Comparison of ENCODE assay signal across 18 cellular contexts in the genomic region with DNA sequence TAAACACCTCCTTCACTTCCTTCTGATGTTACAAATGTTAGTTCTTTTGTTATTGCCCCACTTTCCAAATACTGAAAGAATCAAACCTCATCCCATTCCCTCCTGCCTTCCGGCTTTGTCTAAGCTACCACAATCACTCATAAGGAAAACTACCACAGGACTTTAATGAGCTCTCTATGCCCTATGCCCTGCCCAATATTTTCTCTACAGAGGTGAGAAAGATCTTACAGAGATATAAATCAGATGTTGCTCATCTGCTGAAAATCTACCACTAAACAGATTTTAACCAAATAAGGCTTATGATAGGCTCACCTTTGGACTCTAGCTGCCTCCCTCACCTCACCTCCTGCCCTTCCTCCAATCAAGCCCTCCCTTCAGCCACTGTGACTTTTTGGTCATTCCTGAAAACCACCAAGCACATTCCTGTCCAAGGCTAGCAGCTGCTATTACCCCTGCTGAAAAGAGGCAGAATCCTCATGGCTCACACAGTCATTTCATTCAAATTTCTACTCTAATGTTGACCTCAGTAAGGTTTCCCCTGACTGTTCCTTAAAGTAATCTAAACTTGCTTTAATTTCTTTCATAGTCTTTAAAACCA. TPM values are rescaled to one million over a fixed set of nuclear protein-coding genes. Genes with fewer than 3 reads are reported as not detected.
DNase-seq lines count a peak whose midpoint lies in the region; ATAC-seq, FAIRE-seq and TF ChIP-seq lines count a peak whose summit lies in the region.
"Had no signal": no experiment of that assay in that cellular context is flagged by ENCODE, and none has a peak within 500 bp of the region (broad histone marks: within the 10 kb centered on the region; RNA-seq: fewer than 3 reads in every experiment).

No MANE protein-coding gene starts in this region.

- no peak for TF ChIP-seq RAD21 in GM12878 (IDR thresholded peaks at IDR 0.05; ENCODE audit: insufficient read depth, low read depth, low read length)

- POLR2A ChIA-PET in GM12878 (lab: Charles Lee), result no interaction called here

- H3K9me3 Mint-ChIP-seq in activated CD8-positive, alpha-beta memory T cell treated with anti-CD3 and anti-CD28 coated beads, Interleukin-2, amount 10 ng/mL, durations not matched to agents 7 days and 5 days (ENCODE audit: low read depth), result no peaks in the 10 kb centered on the region
- no peaks in the 10 kb centered on the region for H3K9me3 Mint-ChIP-seq in natural killer cell treated with Interleukin-12 subunit alpha and Interleukin-12 subunit beta and Interleukin-15 and Interleukin-18, amount 100 ng/mL, for 72 hours

- no peak overlapping the region for H3K27ac ChIP-seq in GM12878 (ENCODE audit: control insufficient read depth, insufficient read depth)
- H3K27ac ChIP-seq: A549, ascending aorta, dorsolateral prefrontal cortex, SJCRH30, upper lobe of right lung had no signal

- CTCF ChIA-PET in activated CD8-positive, alpha-beta memory T cell treated with anti-CD3 and anti-CD28 coated beads, Interleukin-2, amount 10 ng/mL, durations not matched to agents 7 days and 5 days (lab: Charles Lee), result no interaction called here
- CTCF ChIA-PET in GM12878 (lab: Yijun Ruan, JAX), result no interaction called here

- RAD21 ChIA-PET in GM12878 (lab: Charles Lee; ENCODE audit: unreplicated experiment), result no interaction called here

- peak overlapping the region; percentile 2 for H3K4me3 ChIP-seq in Loucy (ENCODE audit: low read length, poor library complexity, severe bottlenecking)
- no peak overlapping the region for H3K4me3 ChIP-seq in GM12878
- H3K4me3 ChIP-seq: A549, ascending aorta, dorsolateral prefrontal cortex, SJCRH30, upper lobe of right lung had no signal

- no peak for FAIRE-seq in GM12878 (lab: Jason Lieb, UNC)
- FAIRE-seq in urothelium cell line (lab: Jason Lieb, UNC), result no peak
- FAIRE-seq: A549, H54 had no signal

- TF ChIP-seq CTCF in Loucy (conservative IDR thresholded peaks at IDR 0.05; ENCODE audit: low read length) (no peak), GM12878 (IDR thresholded peaks at IDR 0.05 in 2 of 3, conservative IDR thresholded peaks at IDR 0.05 in 1 of 3; ENCODE audit: control insufficient read depth in 2 of 3, extremely low read depth in 1 of 3, insufficient read depth in 1 of 3, low read depth in 3 of 3, low read length in 3 of 3) (no peak)

- in situ Hi-C loops in GM12878 (cut with MboI), result loop anchor here (25.0 kb wide), 2 partner anchors 507 to 782 kb away; a partner anchor contains a TSS

- peaks cover 30% of the 10 kb centered on the region for H3K4me1 ChIP-seq in Loucy (ENCODE audit: insufficient read depth, low read length, poor library complexity, severe bottlenecking)
- H3K4me1 ChIP-seq in GM12878 (ENCODE audit: control insufficient read depth, insufficient read depth, low read length), result no peaks in the 10 kb centered on the region
- H3K4me1 ChIP-seq: A549, ascending aorta, SJCRH30, upper lobe of right lung had no signal

- H3K36me3 ChIP-seq in Loucy (ENCODE audit: insufficient read depth, low read length) (peaks cover 35% of the 10 kb centered on the region; the same call in 1 of the 2 replicates), GM12878 (ENCODE audit: control insufficient read depth in 2 of 2, insufficient read depth in 2 of 2, low read length in 1 of 2) (peaks cover 1 to 5% of the 10 kb centered on the region in 2 experiments; a peak in 3 of 4 replicates)
- H3K36me3 ChIP-seq: SJCRH30 had no signal

- H3K9ac ChIP-seq in Loucy (ENCODE audit: low read depth, low read length, poor library complexity, severe bottlenecking) (no peak overlapping the region), GM12878 (ENCODE audit: control insufficient read depth, insufficient read depth, low read length) (no peak overlapping the region)

- H3K27me3 ChIP-seq in Loucy (ENCODE audit: insufficient read depth, low read length, poor library complexity, severe bottlenecking) (no peaks in the 10 kb centered on the region), GM12878 (replicated peaks in 1 of 2; ENCODE audit: control insufficient read depth in 2 of 2, insufficient read depth in 2 of 2, low read length in 1 of 2) (no peaks in the 10 kb centered on the region)
- H3K27me3 ChIP-seq: ascending aorta, dorsolateral prefrontal cortex, SJCRH30, upper lobe of right lung had no signal

- peaks cover 81% of the 10 kb centered on the region for H3K36me3 Mint-ChIP-seq in activated CD8-positive, alpha-beta memory T cell treated with anti-CD3 and anti-CD28 coated beads, Interleukin-2, amount 10 ng/mL, durations not matched to agents 7 days and 5 days
- H3K36me3 Mint-ChIP-seq in natural killer cell treated with Interleukin-12 subunit alpha and Interleukin-12 subunit beta and Interleukin-15 and Interleukin-18, amount 100 ng/mL, for 72 hours, result peaks cover 25% of the 10 kb centered on the region

- H3K27ac Mint-ChIP-seq in activated CD8-positive, alpha-beta memory T cell treated with anti-CD3 and anti-CD28 coated beads, Interleukin-2, amount 10 ng/mL, durations not matched to agents 7 days and 5 days, result peak overlapping the region; percentile 54
- peak overlapping the region; percentile 56 to 63 for H3K27ac Mint-ChIP-seq in natural killer cell treated with Interleukin-12 subunit alpha and Interleukin-12 subunit beta and Interleukin-15 and Interleukin-18, amount 100 ng/mL, for 72 hours

- DNase-seq in activated CD8-positive, alpha-beta memory T cell treated with anti-CD3 and anti-CD28 coated beads, Interleukin-2, amount 10 ng/mL, durations not matched to agents 7 days and 5 days, result no peak
- no peak for DNase-seq in activated CD8-positive, alpha-beta memory T cell treated with anti-CD3 and anti-CD28 coated beads, Interleukin-2, amount 50 U/mL, for 48 hours
- DNase-seq in GM12878 (ENCODE audit: low read depth, low spot score) (no peak), Right ventricle myocardium inferior (ENCODE audit: missing footprints) (no peak), urothelium cell line (ENCODE audit: low spot score) (no peak), cerebellum (ENCODE audit: low spot score) (no peak)
- DNase-seq in natural killer cell treated with Interleukin-12 subunit alpha and Interleukin-12 subunit beta and Interleukin-15 and Interleukin-18, amount 100 ng/mL, for 72 hours (ENCODE audit: low spot score), result no peak
- DNase-seq: activated CD8-positive, alpha-beta memory T cell treated with anti-CD3 and anti-CD28 coated beads, Interleukin-2, amount 50 U/mL, for 4 hours; dorsolateral prefrontal cortex; NCI-H1048; right cardiac atrium; stimulated activated CD4-positive, alpha-beta T cell treated with anti-CD3 and anti-CD28 coated beads, Interleukin-4, amount 100 ng/mL, for 1 hour; upper lobe of right lung had no signal

- ATAC-seq in activated CD8-positive, alpha-beta memory T cell treated with anti-CD3 and anti-CD28 coated beads, Interleukin-2, amount 10 ng/mL, durations not matched to agents 7 days and 5 days, result peak; percentile 16
- ATAC-seq in GM12878, result peak; percentile 49
- peak in 1 of 2 donors; percentile 24 for ATAC-seq in natural killer cell treated with Interleukin-12 subunit alpha and Interleukin-12 subunit beta and Interleukin-15 and Interleukin-18, amount 100 ng/mL, for 72 hours
- no peak for ATAC-seq in Right ventricle myocardium inferior
- ATAC-seq: A549, right cardiac atrium, upper lobe of right lung had no signal

- no peak for TF ChIP-seq POLR2A in GM12878 (IDR thresholded peaks at IDR 0.05; ENCODE audit: low read depth, low read length)

- H3F3A ChIP-seq in Loucy (ENCODE audit: low read depth), result peaks cover 3% of the 10 kb centered on the region; the same call in 1 of the 2 replicates

- SMC1A ChIA-PET in GM12878 (lab: Charles Lee; ENCODE audit: uncharacterized antibody, unreplicated experiment), result interaction anchor here (0.6 to 1.3 kb wide), 4 partner anchors 10 to 62 kb away, joined by 3 to 4 read pairs (median 4); no protein-coding TSS in a partner anchor

- peaks cover 45% of the 10 kb centered on the region for H3K4me1 Mint-ChIP-seq in activated CD8-positive, alpha-beta memory T cell treated with anti-CD3 and anti-CD28 coated beads, Interleukin-2, amount 10 ng/mL, durations not matched to agents 7 days and 5 days
- H3K4me1 Mint-ChIP-seq in natural killer cell treated with Interleukin-12 subunit alpha and Interleukin-12 subunit beta and Interleukin-15 and Interleukin-18, amount 100 ng/mL, for 72 hours (ENCODE audit: low read depth in 2 of 2), result peaks cover 20 to 24% of the 10 kb centered on the region in 2 donors

- BruUV-seq in GM12878 (replicated peaks; lab: Mats Ljungman, UMichigan), result no TSS peak

- H3K9me3 ChIP-seq in Loucy (ENCODE audit: insufficient read depth, low read depth, low read length) (no peaks in the 10 kb centered on the region), GM12878 (replicated peaks; ENCODE audit: control insufficient read depth, insufficient read depth, low read length) (no peaks in the 10 kb centered on the region)
- H3K9me3 ChIP-seq: A549, ascending aorta, SJCRH30, upper lobe of right lung had no signal

- H3K9me2 ChIP-seq in Loucy (replicated peaks; ENCODE audit: low read depth, low read length), result no peaks in the 10 kb centered on the region

- H4K20me1 ChIP-seq in Loucy (ENCODE audit: insufficient read depth, low read length, poor library complexity, severe bottlenecking) (peaks cover 3% of the 10 kb centered on the region), GM12878 (ENCODE audit: control insufficient read depth, insufficient read depth) (no peaks in the 10 kb centered on the region)

- H3K4me2 ChIP-seq in Loucy (ENCODE audit: low read depth, low read length, poor library complexity, severe bottlenecking) (peak overlapping the region; percentile 51), GM12878 (ENCODE audit: control insufficient read depth, insufficient read depth) (no peak overlapping the region)
- H3K4me2 ChIP-seq: A549 had no signal

- H3K79me2 ChIP-seq in Loucy (ENCODE audit: insufficient read depth, low read length) (peaks cover 27% of the 10 kb centered on the region), GM12878 (ENCODE audit: control insufficient read depth, insufficient read depth, low read length) (no peaks in the 10 kb centered on the region)

- no peak for TF ChIP-seq EP300 in GM12878 (IDR thresholded peaks at IDR 0.05; ENCODE audit: borderline replicate concordance in 1 of 2, control insufficient read depth in 1 of 2, low read depth in 2 of 2, low read length in 2 of 2)

- no peaks in the 10 kb centered on the region for H3K27me3 Mint-ChIP-seq in activated CD8-positive, alpha-beta memory T cell treated with anti-CD3 and anti-CD28 coated beads, Interleukin-2, amount 10 ng/mL, durations not matched to agents 7 days and 5 days
- no peaks in the 10 kb centered on the region for H3K27me3 Mint-ChIP-seq in natural killer cell treated with Interleukin-12 subunit alpha and Interleukin-12 subunit beta and Interleukin-15 and Interleukin-18, amount 100 ng/mL, for 72 hours

- WGBS in GM12878 (ENCODE audit: insufficient coverage, insufficient replicate concordance, low lambda C conversion rate, missing lambda C conversion rate), result 100% methylated on average over 1 of the region's 1 CpG

- H3K4me3 Mint-ChIP-seq in activated CD8-positive, alpha-beta memory T cell treated with anti-CD3 and anti-CD28 coated beads, Interleukin-2, amount 10 ng/mL, durations not matched to agents 7 days and 5 days, result no peak overlapping the region
- H3K4me3 Mint-ChIP-seq in natural killer cell treated with Interleukin-12 subunit alpha and Interleukin-12 subunit beta and Interleukin-15 and Interleukin-18, amount 100 ng/mL, for 72 hours, result peak overlapping the region; percentile 45

- H2AFZ ChIP-seq in Loucy (ENCODE audit: low read length) (no peak overlapping the region), GM12878 (ENCODE audit: control insufficient read depth, low read depth, low read length) (no peak overlapping the region)

- intact Hi-C loops in GM12878 (cut with micrococcal nuclease; ENCODE audit: unreplicated experiment) (loop anchor here (10.0 kb wide), 2 partner anchors 504 to 764 kb away; a partner anchor contains a TSS), Right ventricle myocardium inferior (cut with DNase I) (loop anchor here (10.0 kb wide), 2 partner anchors 76 to 154 kb away; a partner anchor contains a TSS)

RNA-seq across cellular contexts. Expression of a gene that starts 7.7 kb away (rescaled TPM):
- total RNA-seq in activated CD8-positive, alpha-beta memory T cell treated with anti-CD3 and anti-CD28 coated beads, Interleukin-2, amount 10 ng/mL, durations not matched to agents 7 days and 5 days, result 10 to 100 TPM; 15.6 to 16.5 TPM
- 74.6 and 82.3 TPM in 2 replicates for total RNA-seq in GM12878 (2013; cell fraction: nucleolus; rRNA removed)
- total RNA-seq in GM12878 (2014; rRNA removed) (7.5 and 8.0 TPM in 2 replicates), GM12878 (2014; rRNA removed; fragmentation: Illumina TruSeq; extraction: Trizol) (19.7 and 20.7 TPM in 2 replicates), GM12878 (2021) (13.7 TPM in 2 replicates), Right ventricle myocardium inferior (13.7 TPM), cerebellum (50.5 TPM)
- 2.4 TPM for polyA plus RNA-seq in GM12878 (2011; ENCODE audit: low read depth)
- polyA plus RNA-seq in GM12878 (2011; rRNA removed) (11.2 and 17.3 TPM in 2 replicates), GM12878 (2014; fragmentation: Illumina TruSeq; extraction: Trizol) (12.5 and 14.1 TPM in 2 replicates), GM12878 (2014; fragmentation: Nextera tagmentation; extraction: Ambion mirVana) (1 to 10 TPM; 5.3 to 6.2 TPM), GM12878 (2014; rRNA removed) (6.6 and 6.9 TPM in 2 replicates), GM12878 (2016; fragmentation: Nextera tagmentation; extraction: Ambion mirVana) (10 to 100 TPM in 1 of 2 experiments, 1 to 10 TPM in 1; 8.1 to 10.5 TPM)
- 4.7 and 6.2 TPM in 2 replicates for polyA plus RNA-seq in GM12878 (2011; cell fraction: cytosol; rRNA removed)
- 10.5 and 12.6 TPM in 2 replicates for polyA plus RNA-seq in GM12878 (2011; cell fraction: nucleus; rRNA removed)
- polyA plus RNA-seq in GM12878 (2012), result 4.3 and 4.9 TPM in 2 replicates
- 12.5 and 15.0 TPM in 2 replicates for polyA minus RNA-seq in GM12878 (2011; rRNA and poly(A)+ RNA removed)
- polyA minus RNA-seq in GM12878 (2011; cell fraction: cytosol; rRNA and poly(A)+ RNA removed), result 5.0 and 6.1 TPM in 2 replicates
- polyA minus RNA-seq in GM12878 (2011; cell fraction: nucleus; rRNA and poly(A)+ RNA removed), result 15.7 and 19.9 TPM in 2 replicates
- 1 to 10 TPM; 5.9 to 7.2 TPM for total RNA-seq in natural killer cell treated with Interleukin-12 subunit alpha and Interleukin-12 subunit beta and Interleukin-15 and Interleukin-18, amount 100 ng/mL, for 72 hours
